Comparison of ENCODE assay signal across 8 cellular contexts in genomic region chr5:19568004-19568403, GRCh38.
"Had no signal": no experiment of that assay in that cellular context is flagged by ENCODE, and none has a peak within 500 bp of the region (broad histone marks: within the 10 kb centered on the region; RNA-seq: fewer than 3 reads in every experiment).

No MANE protein-coding gene starts in this region.

- H3K4me1 Mint-ChIP-seq: H9 had no signal

- FAIRE-seq: K562 had no signal

- H2AFZ ChIP-seq: GM23248 had no signal

- H3K27ac Mint-ChIP-seq: H9, HFFc6 had no signal

- H3K9me3 Mint-ChIP-seq: H9 had no signal

- H3K9ac ChIP-seq: GM23248 had no signal

- H3K4me3 Mint-ChIP-seq: H9, HFFc6 had no signal

- H3K4me3 ChIP-seq: GM23248, K562 had no signal

- H3K27ac ChIP-seq: GM23248 had no signal

- DNase-seq: GM23248, H9, HCEC 1CT, HFFc6, IMR-90, Kasumi-1, KG1 had no signal

- ATAC-seq: K562 had no signal
